Comparison of ENCODE assay signal across 30 cellular contexts in genomic region chr10:11837372-11838161, GRCh38. TPM values are rescaled to one million over a fixed set of nuclear protein-coding genes. Genes with fewer than 3 reads are reported as not detected.
DNase-seq lines count a peak whose midpoint lies in the region; ATAC-seq and TF ChIP-seq lines count a peak whose summit lies in the region.
"Had no signal": no experiment of that assay in that cellular context is flagged by ENCODE, and none has a peak within 500 bp of the region (broad histone marks: within the 10 kb centered on the region; RNA-seq: fewer than 3 reads in every experiment).

No MANE protein-coding gene starts in this region.

- no peaks in the 10 kb centered on the region for H3K9me3 ChIP-seq in RWPE2 (ENCODE audit: severe bottlenecking)
- H3K9me3 ChIP-seq: body of pancreas, lower lobe of right lung, SK-N-SH, testis, uterus had no signal

- peaks cover 90% of the 10 kb centered on the region for H3K36me3 ChIP-seq in RWPE2 (ENCODE audit: low read depth)
- H3K36me3 ChIP-seq: lower lobe of right lung, uterus had no signal

- H3K4me1 ChIP-seq in RWPE2 (ENCODE audit: insufficient read depth, poor library complexity, severe bottlenecking) = peaks cover 34% of the 10 kb centered on the region
- H3K4me1 ChIP-seq: parathyroid adenoma, testis, uterus had no signal

- H3K27ac ChIP-seq in RWPE2 (ENCODE audit: poor library complexity, severe bottlenecking) = peak overlapping the region; percentile 18
- H3K27ac ChIP-seq: body of pancreas, C4-2B, lower lobe of right lung, parathyroid adenoma, testis, uterus, VCaP had no signal

- no peak for ATAC-seq in RWPE2 (ENCODE audit: low read depth)
- no peak for ATAC-seq in sciatic nerve
- no peak for ATAC-seq in GM21825 (IDR thresholded peaks at IDR 0.05; ENCODE audit: unreplicated experiment)
- ATAC-seq: activated T-cell treated with anti-CD3 and anti-CD28 coated beads, Interleukin-2, amount 50 U/mL, for 4 hours; body of pancreas had no signal

- intact Hi-C loops in sciatic nerve (cut with DNase I) = no loop called here

- peak; percentile 69 for DNase-seq in Jurkat, Clone E6-1 (ENCODE audit: low read depth, low spot score)
- DNase-seq in RWPE2 (ENCODE audit: low spot score) = no peak
- DNase-seq in epithelial cell of esophagus (ENCODE audit: low read depth) = peak; percentile 33
- peak; percentile 13 for DNase-seq in sciatic nerve (ENCODE audit: low spot score)
- DNase-seq in NCI-H1092 (lab: John Stamatoyannopoulos, UW) = no peak
- no peak for DNase-seq in T-helper 1 cell
- DNase-seq: activated CD4-positive, alpha-beta T cell treated with anti-CD3 and anti-CD28 coated beads for 48 hours; activated gamma-delta T cell treated with Interleukin-2 at 50 U/mL for 16 hours; activated T-cell treated with anti-CD3 and anti-CD28 coated beads, Interleukin-2, amount 50 U/mL, for 4 hours; body of pancreas; DMS79 treated with DMSO at 0.1 percent for 48 hours; GF-D8; glutamatergic neuron; Karpas-422; kidney; lower lobe of right lung; NCI-H1048; NCI-H187 treated with DMSO at 0.1 percent for 48 hours; right cardiac atrium; RPMI8226; SK-N-SH; stimulated activated CD4-positive, alpha-beta T cell treated with anti-CD3 and anti-CD28 coated beads, Interleukin-12 subunit alpha, Interleukin-12 subunit beta, amount 100 ng/mL, for 4 hours; stimulated activated CD4-positive, alpha-beta T cell treated with anti-CD3 and anti-CD28 coated beads, Interleukin-4, amount 100 ng/mL, for 1 hour; stimulated activated naive B cell treated with anti-CD40 and anti-IgM and Interleukin-4, amounts not matched to agents 10 μg/mL and 1 μg/mL and 100 μg/mL, for 72 hours; testis; uterus had no signal

- H3K4me3 ChIP-seq in Jurkat, Clone E6-1 (ENCODE audit: low read length) = peak overlapping the region; percentile 9; the same call in 1 of the 2 replicates
- H3K4me3 ChIP-seq in RWPE2 (ENCODE audit: severe bottlenecking) = no peak overlapping the region
- H3K4me3 ChIP-seq in epithelial cell of esophagus (ENCODE audit: low read length) = no peak overlapping the region
- H3K4me3 ChIP-seq: body of pancreas, lower lobe of right lung, testis, uterus had no signal

- TF ChIP-seq CTCF in RWPE2 (IDR thresholded peaks at IDR 0.05; ENCODE audit: poor library complexity, severe bottlenecking) = no peak
- TF ChIP-seq CTCF in epithelial cell of esophagus (IDR thresholded peaks at IDR 0.05; ENCODE audit: insufficient read depth, low read depth, low read length, missing control alignments) = no peak

- no peaks in the 10 kb centered on the region for H3K27me3 ChIP-seq in RWPE2 (ENCODE audit: insufficient read depth, poor library complexity, severe bottlenecking)
- H3K27me3 ChIP-seq: body of pancreas, testis, uterus had no signal

RNA-seq across cellular contexts. Expression of gene PROSER2, which starts 14.4 kb away (rescaled TPM):
- 4.5 TPM for polyA plus RNA-seq in Jurkat, Clone E6-1 (2012; ENCODE audit: insufficient read depth, insufficient read length)
- total RNA-seq in sciatic nerve = 23.7 TPM

Comparison
In these comparisons a context has a peak if more than half of its experiments do, and no peak if none do; other contexts are left out.
1. DNase-seq: peak in Jurkat, Clone E6-1 (single experiment), epithelial cell of esophagus (single experiment) and sciatic nerve (single experiment); none in RWPE2 (single experiment), NCI-H1092 (single experiment) and T-helper 1 cell (0 of 5).